In genomic region chr1:201648911-201649775, GRCh38 we compare ENCODE assay signal across 10 cellular contexts.
DNase-seq lines count a peak whose midpoint lies in the region; ATAC-seq, FAIRE-seq and TF ChIP-seq lines count a peak whose summit lies in the region.
"Had no signal": no experiment of that assay in that cellular context is flagged by ENCODE, and none has a peak within 500 bp of the region (broad histone marks: within the 10 kb centered on the region; RNA-seq: fewer than 3 reads in every experiment).

No MANE protein-coding gene starts in this region.

- H3K27me3 Mint-ChIP-seq in stimulated activated naive CD8-positive, alpha-beta T cell treated with anti-CD3 and anti-CD28 coated beads, Interleukin-15, Interleukin-2, amounts not matched to agents 100 ng/mL and 50 ng/mL, for 24 hours = peaks cover 42% of the 10 kb centered on the region

- no peak for TF ChIP-seq CTCF in bronchial epithelial cell (IDR thresholded peaks at IDR 0.05; ENCODE audit: insufficient read depth, low read length, severe bottlenecking)

- H3K36me3 ChIP-seq in bronchial epithelial cell (ENCODE audit: control insufficient read depth, insufficient read depth, low read length) = no peaks in the 10 kb centered on the region
- H3K36me3 ChIP-seq: neutrophil had no signal

- no peak for FAIRE-seq in bronchial epithelial cell (lab: Jason Lieb, UNC)

- peaks cover 5% of the 10 kb centered on the region for H3K27me3 ChIP-seq in bronchial epithelial cell (ENCODE audit: control insufficient read depth, insufficient read depth, low read length)

- H3K4me3 Mint-ChIP-seq in stimulated activated naive CD8-positive, alpha-beta T cell treated with anti-CD3 and anti-CD28 coated beads, Interleukin-15, Interleukin-2, amounts not matched to agents 100 ng/mL and 50 ng/mL, for 24 hours = peak overlapping the region; percentile 24

- no peak for ATAC-seq in stimulated activated naive CD8-positive, alpha-beta T cell treated with anti-CD3 and anti-CD28 coated beads, Interleukin-15, Interleukin-2, amounts not matched to agents 100 U/mL and 50 U/mL, for 24 hours
- ATAC-seq in HG02870 (IDR thresholded peaks at IDR 0.05; ENCODE audit: unreplicated experiment) = no peak
- no peak for ATAC-seq in HG02678 (IDR thresholded peaks at IDR 0.05; ENCODE audit: unreplicated experiment)
- ATAC-seq in HG03159 (IDR thresholded peaks at IDR 0.05; ENCODE audit: unreplicated experiment) = no peak

- no peak for DNase-seq in stimulated activated naive CD8-positive, alpha-beta T cell treated with anti-CD3 and anti-CD28 coated beads, Interleukin-15, Interleukin-2, amounts not matched to agents 100 U/mL and 50 U/mL, for 24 hours
- DNase-seq in bronchial epithelial cell (ENCODE audit: low read depth) (no peak), lung microvascular endothelial cell (ENCODE audit: low read depth in 2 of 2) (peak; percentile 20 to 23), hippocampal formation (lab: John Stamatoyannopoulos, UW) (no peak)
- DNase-seq: RPMI8226 had no signal

- H3K36me3 Mint-ChIP-seq in stimulated activated naive CD8-positive, alpha-beta T cell treated with anti-CD3 and anti-CD28 coated beads, Interleukin-15, Interleukin-2, amounts not matched to agents 100 ng/mL and 50 ng/mL, for 24 hours (ENCODE audit: low read depth) = no peaks in the 10 kb centered on the region

- H3K4me3 ChIP-seq in bronchial epithelial cell (ENCODE audit: low read depth, low read length) = peak overlapping the region; percentile 50

- no peaks in the 10 kb centered on the region for H3K9me3 Mint-ChIP-seq in stimulated activated naive CD8-positive, alpha-beta T cell treated with anti-CD3 and anti-CD28 coated beads, Interleukin-15, Interleukin-2, amounts not matched to agents 100 ng/mL and 50 ng/mL, for 24 hours

- no peak overlapping the region for H3K27ac Mint-ChIP-seq in stimulated activated naive CD8-positive, alpha-beta T cell treated with anti-CD3 and anti-CD28 coated beads, Interleukin-15, Interleukin-2, amounts not matched to agents 100 ng/mL and 50 ng/mL, for 24 hours

- no peaks in the 10 kb centered on the region for H3K4me1 Mint-ChIP-seq in stimulated activated naive CD8-positive, alpha-beta T cell treated with anti-CD3 and anti-CD28 coated beads, Interleukin-15, Interleukin-2, amounts not matched to agents 100 ng/mL and 50 ng/mL, for 24 hours (ENCODE audit: low read depth)

Comparison
In these comparisons a context has a peak if more than half of its experiments do, and no peak if none do; other contexts are left out.
1. DNase-seq: peak in lung microvascular endothelial cell (2 of 2); none in stimulated activated naive CD8-positive, alpha-beta T cell treated with anti-CD3 and anti-CD28 coated beads, Interleukin-15, Interleukin-2, amounts not matched to agents 100 U/mL and 50 U/mL, for 24 hours (single experiment), bronchial epithelial cell (single experiment) and hippocampal formation (0 of 2).